ENCODE assay signal across 12 cellular contexts in the genomic region with DNA sequence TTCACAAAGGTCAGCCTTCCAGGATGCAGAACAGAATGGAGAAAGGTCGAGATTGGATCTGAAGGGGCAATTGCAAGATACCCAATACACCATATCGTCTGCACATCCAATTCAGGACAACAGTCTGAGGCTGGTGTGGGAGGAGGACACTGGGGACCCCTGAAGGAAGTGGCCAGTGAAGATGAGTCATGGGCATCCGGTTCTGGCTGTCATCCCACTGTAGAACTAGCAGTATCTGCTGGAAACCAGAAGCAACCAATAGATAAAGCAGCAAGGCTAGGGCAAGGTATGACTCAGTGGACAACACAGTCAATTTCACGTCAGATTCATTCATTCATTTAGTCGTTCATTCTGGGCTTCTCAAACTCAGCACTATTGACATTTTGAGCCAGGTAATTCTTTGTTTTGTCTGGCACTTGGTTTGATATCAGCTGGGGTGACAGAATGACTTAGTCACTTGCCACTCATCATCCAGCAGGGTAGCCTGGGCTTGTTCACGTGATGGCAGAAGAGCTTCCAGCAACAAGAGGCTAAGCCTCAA. TPM values are rescaled to one million over a fixed set of nuclear protein-coding genes. Genes with fewer than 3 reads are reported as not detected.
A peak's percentile ranks its signal among the peaks of the same experiment; 100 is the strongest.
DNase-seq lines count a peak whose midpoint lies in the region; ATAC-seq and TF ChIP-seq lines count a peak whose summit lies in the region.
"Had no signal": no experiment of that assay in that cellular context is flagged by ENCODE, and none has a peak within 500 bp of the region (broad histone marks: within the 10 kb centered on the region; RNA-seq: fewer than 3 reads in every experiment).

No MANE protein-coding gene starts in this region.

- H3K27ac Mint-ChIP-seq in activated T-cell treated with anti-CD3 and anti-CD28 coated beads, Interleukin-2, amount 50 U/mL, for 24 hours: peak overlapping the region; percentile 41
- H3K27ac Mint-ChIP-seq in WTC11: no peak overlapping the region
- H3K27ac Mint-ChIP-seq: activated naive CD4-positive, alpha-beta T cell treated with anti-CD3 and anti-CD28 coated beads, Interleukin-2, amount 50 U/mL, for 24 hours; nephron progenitor cell had no signal

- no peaks in the 10 kb centered on the region for H3K9me3 ChIP-seq in smooth muscle cell (replicated peaks; ENCODE audit: low read depth)

- H3K4me3 Mint-ChIP-seq in activated T-cell treated with anti-CD3 and anti-CD28 coated beads, Interleukin-2, amount 50 U/mL, for 24 hours: no peak overlapping the region
- no peak overlapping the region for H3K4me3 Mint-ChIP-seq in WTC11
- H3K4me3 Mint-ChIP-seq: activated naive CD4-positive, alpha-beta T cell treated with anti-CD3 and anti-CD28 coated beads, Interleukin-2, amount 50 U/mL, for 24 hours; nephron progenitor cell had no signal

- no peak for DNase-seq in activated T-cell treated with anti-CD3 and anti-CD28 coated beads, Interleukin-2, amount 50 U/mL, for 24 hours
- no peak for DNase-seq in activated T-cell treated with anti-CD3 and anti-CD28 coated beads, Interleukin-2, amount 50 U/mL, for 1 hour
- peak; percentile 93 for DNase-seq in NCI-H510A treated with DMSO at 0.1 percent for 48 hours (lab: John Stamatoyannopoulos, UW)
- peak; percentile 86 for DNase-seq in brain microvascular endothelial cell
- DNase-seq in smooth muscle cell (lab: John Stamatoyannopoulos, UW; ENCODE audit: unreplicated experiment): no peak
- no peak for DNase-seq in WTC11 (ENCODE audit: low spot score)
- DNase-seq in NCI-H446 treated with DMSO at 0.1 percent for 48 hours (lab: John Stamatoyannopoulos, UW): no peak
- DNase-seq: NCI-H446, nephron progenitor cell, stomach had no signal

- H3K27ac ChIP-seq in brain microvascular endothelial cell (no peak overlapping the region), smooth muscle cell (ENCODE audit: low read depth) (no peak overlapping the region)
- H3K27ac ChIP-seq: stomach had no signal

- no peaks in the 10 kb centered on the region for H3K36me3 ChIP-seq in brain microvascular endothelial cell (replicated peaks)
- H3K36me3 ChIP-seq in smooth muscle cell (ENCODE audit: low read depth): no peaks in the 10 kb centered on the region
- H3K36me3 ChIP-seq: stomach had no signal

- H3K27me3 Mint-ChIP-seq in activated T-cell treated with anti-CD3 and anti-CD28 coated beads, Interleukin-2, amount 50 U/mL, for 24 hours: no peaks in the 10 kb centered on the region
- H3K27me3 Mint-ChIP-seq in WTC11 (ENCODE audit: low read depth): no peaks in the 10 kb centered on the region
- H3K27me3 Mint-ChIP-seq: activated naive CD4-positive, alpha-beta T cell treated with anti-CD3 and anti-CD28 coated beads, Interleukin-2, amount 50 U/mL, for 24 hours had no signal

- H3K27me3 ChIP-seq in brain microvascular endothelial cell (replicated peaks) (no peaks in the 10 kb centered on the region), smooth muscle cell (ENCODE audit: low read depth) (no peaks in the 10 kb centered on the region)
- H3K27me3 ChIP-seq: stomach had no signal

- no peak overlapping the region for H3K9ac ChIP-seq in smooth muscle cell (ENCODE audit: low read depth)

- H3F3A ChIP-seq in smooth muscle cell (ENCODE audit: low read depth): no peaks in the 10 kb centered on the region

- H3K4me1 Mint-ChIP-seq in activated T-cell treated with anti-CD3 and anti-CD28 coated beads, Interleukin-2, amount 50 U/mL, for 24 hours (ENCODE audit: low read depth): peaks cover 46% of the 10 kb centered on the region
- peaks cover 5% of the 10 kb centered on the region for H3K4me1 Mint-ChIP-seq in WTC11

- CTCF ChIA-PET in WTC11 (lab: Charles Lee): no interaction called here

- ATAC-seq in WTC11: no peak
- no peak for ATAC-seq in HG03025 (IDR thresholded peaks at IDR 0.05; ENCODE audit: low FRiP score, unreplicated experiment)

- H3K36me3 Mint-ChIP-seq in activated T-cell treated with anti-CD3 and anti-CD28 coated beads, Interleukin-2, amount 50 U/mL, for 24 hours (ENCODE audit: low read depth): no peaks in the 10 kb centered on the region
- no peaks in the 10 kb centered on the region for H3K36me3 Mint-ChIP-seq in WTC11
- H3K36me3 Mint-ChIP-seq: activated naive CD4-positive, alpha-beta T cell treated with anti-CD3 and anti-CD28 coated beads, Interleukin-2, amount 50 U/mL, for 24 hours had no signal

- TF ChIP-seq CTCF in brain microvascular endothelial cell (IDR thresholded peaks at IDR 0.05; ENCODE audit: low read depth, low read length, missing control alignments): no peak
- no peak for TF ChIP-seq CTCF in smooth muscle cell (IDR thresholded peaks at IDR 0.05; ENCODE audit: borderline replicate concordance, insufficient read depth, poor library complexity, severe bottlenecking)
- no peak for TF ChIP-seq CTCF in WTC11 (IDR thresholded peaks at IDR 0.05)

- H3K4me3 ChIP-seq in brain microvascular endothelial cell (ENCODE audit: low read depth, low read length): no peak overlapping the region
- H3K4me3 ChIP-seq in smooth muscle cell: no peak overlapping the region
- H3K4me3 ChIP-seq: stomach had no signal

- peak overlapping the region; percentile 35 for H3K4me2 ChIP-seq in smooth muscle cell

- 60% methylated on average over 6 of the region's 6 CpGs for WGBS in smooth muscle cell (ENCODE audit: low lambda C conversion rate)

- no peak overlapping the region for H2AFZ ChIP-seq in smooth muscle cell (ENCODE audit: low read depth)

- POLR2A ChIA-PET in WTC11 (lab: Charles Lee): no interaction called here

- no peaks in the 10 kb centered on the region for H3K79me2 ChIP-seq in smooth muscle cell (ENCODE audit: low read depth)

- H3K4me1 ChIP-seq in smooth muscle cell (ENCODE audit: low read depth): no peaks in the 10 kb centered on the region

- H4K20me1 ChIP-seq in smooth muscle cell (ENCODE audit: low read depth): no peaks in the 10 kb centered on the region

- in situ Hi-C loops in brain microvascular endothelial cell (cut with HindIII; ENCODE audit: low pct_ligation_motif_present, low sequenced_read_pairs): no loop called here

- H3K9me3 Mint-ChIP-seq in activated T-cell treated with anti-CD3 and anti-CD28 coated beads, Interleukin-2, amount 50 U/mL, for 24 hours: no peaks in the 10 kb centered on the region
- peaks cover 6% of the 10 kb centered on the region; the same call in 1 of the 2 replicates for H3K9me3 Mint-ChIP-seq in WTC11
- H3K9me3 Mint-ChIP-seq: activated naive CD4-positive, alpha-beta T cell treated with anti-CD3 and anti-CD28 coated beads, Interleukin-2, amount 50 U/mL, for 24 hours had no signal

TF ChIP-seq in WTC11, 78 proteins besides CTCF, POLR2A, EP300 and RAD21 (continues in another document):
- TF ChIP-seq, protein P1, sequence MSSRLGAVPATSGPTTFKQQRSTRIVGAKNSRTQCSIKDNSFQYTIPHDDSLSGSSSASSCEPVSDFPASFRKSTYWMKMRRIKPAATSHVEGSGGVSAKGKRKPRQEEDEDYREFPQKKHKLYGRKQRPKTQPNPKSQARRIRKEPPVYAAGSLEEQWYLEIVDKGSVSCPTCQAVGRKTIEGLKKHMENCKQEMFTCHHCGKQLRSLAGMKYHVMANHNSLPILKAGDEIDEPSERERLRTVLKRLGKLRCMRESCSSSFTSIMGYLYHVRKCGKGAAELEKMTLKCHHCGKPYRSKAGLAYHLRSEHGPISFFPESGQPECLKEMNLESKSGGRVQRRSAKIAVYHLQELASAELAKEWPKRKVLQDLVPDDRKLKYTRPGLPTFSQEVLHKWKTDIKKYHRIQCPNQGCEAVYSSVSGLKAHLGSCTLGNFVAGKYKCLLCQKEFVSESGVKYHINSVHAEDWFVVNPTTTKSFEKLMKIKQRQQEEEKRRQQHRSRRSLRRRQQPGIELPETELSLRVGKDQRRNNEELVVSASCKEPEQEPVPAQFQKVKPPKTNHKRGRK (CRISPR knock-in tag; IDR thresholded peaks at IDR 0.05; ENCODE audit: borderline replicate concordance): no peak
- TF ChIP-seq, protein P2, sequence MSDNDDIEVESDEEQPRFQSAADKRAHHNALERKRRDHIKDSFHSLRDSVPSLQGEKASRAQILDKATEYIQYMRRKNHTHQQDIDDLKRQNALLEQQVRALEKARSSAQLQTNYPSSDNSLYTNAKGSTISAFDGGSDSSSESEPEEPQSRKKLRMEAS (CRISPR knock-in tag; IDR thresholded peaks at IDR 0.05): no peak
- TF ChIP-seq ESRRA (CRISPR knock-in tag; IDR thresholded peaks at IDR 0.05; ENCODE audit: borderline replicate concordance): no peak
- no peak for TF ChIP-seq SMAD3 (CRISPR knock-in tag; IDR thresholded peaks at IDR 0.05; ENCODE audit: borderline replicate concordance)
- TF ChIP-seq ZNF416 (CRISPR knock-in tag; IDR thresholded peaks at IDR 0.05): no peak
- TF ChIP-seq JAZF1 (CRISPR knock-in tag; IDR thresholded peaks at IDR 0.05): no peak
- TF ChIP-seq JUN (CRISPR knock-in tag; IDR thresholded peaks at IDR 0.05): no peak
- TF ChIP-seq, protein P3, sequence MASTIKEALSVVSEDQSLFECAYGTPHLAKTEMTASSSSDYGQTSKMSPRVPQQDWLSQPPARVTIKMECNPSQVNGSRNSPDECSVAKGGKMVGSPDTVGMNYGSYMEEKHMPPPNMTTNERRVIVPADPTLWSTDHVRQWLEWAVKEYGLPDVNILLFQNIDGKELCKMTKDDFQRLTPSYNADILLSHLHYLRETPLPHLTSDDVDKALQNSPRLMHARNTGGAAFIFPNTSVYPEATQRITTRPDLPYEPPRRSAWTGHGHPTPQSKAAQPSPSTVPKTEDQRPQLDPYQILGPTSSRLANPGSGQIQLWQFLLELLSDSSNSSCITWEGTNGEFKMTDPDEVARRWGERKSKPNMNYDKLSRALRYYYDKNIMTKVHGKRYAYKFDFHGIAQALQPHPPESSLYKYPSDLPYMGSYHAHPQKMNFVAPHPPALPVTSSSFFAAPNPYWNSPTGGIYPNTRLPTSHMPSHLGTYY (CRISPR knock-in tag; IDR thresholded peaks at IDR 0.05): no peak
- TF ChIP-seq, protein P4, sequence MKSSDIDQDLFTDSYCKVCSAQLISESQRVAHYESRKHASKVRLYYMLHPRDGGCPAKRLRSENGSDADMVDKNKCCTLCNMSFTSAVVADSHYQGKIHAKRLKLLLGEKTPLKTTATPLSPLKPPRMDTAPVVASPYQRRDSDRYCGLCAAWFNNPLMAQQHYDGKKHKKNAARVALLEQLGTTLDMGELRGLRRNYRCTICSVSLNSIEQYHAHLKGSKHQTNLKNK (CRISPR knock-in tag; IDR thresholded peaks at IDR 0.05): no peak
- TF ChIP-seq, protein P5, sequence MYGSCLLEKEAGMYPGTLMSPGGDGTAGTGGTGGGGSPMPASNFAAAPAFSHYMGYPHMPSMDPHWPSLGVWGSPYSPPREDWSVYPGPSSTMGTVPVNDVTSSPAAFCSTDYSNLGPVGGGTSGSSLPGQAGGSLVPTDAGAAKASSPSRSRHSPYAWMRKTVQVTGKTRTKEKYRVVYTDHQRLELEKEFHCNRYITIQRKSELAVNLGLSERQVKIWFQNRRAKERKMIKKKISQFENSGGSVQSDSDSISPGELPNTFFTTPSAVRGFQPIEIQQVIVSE (CRISPR knock-in tag; IDR thresholded peaks at IDR 0.05; ENCODE audit: borderline replicate concordance): no peak
- no peak for TF ChIP-seq CREB1 (CRISPR knock-in tag; IDR thresholded peaks at IDR 0.05)
- no peak for TF ChIP-seq ZNF138 (CRISPR knock-in tag; conservative IDR thresholded peaks at IDR 0.05)
- no peak for TF ChIP-seq NFE2L1 (CRISPR knock-in tag; IDR thresholded peaks at IDR 0.05)
- no peak for TF ChIP-seq ZNF263 (CRISPR knock-in tag; IDR thresholded peaks at IDR 0.05; ENCODE audit: low read depth)

RNA-seq across cellular contexts. Expression of a gene that starts 30.3 kb away (rescaled TPM):
- total RNA-seq in smooth muscle cell (3.3 and 3.9 TPM in 2 replicates), WTC11 (2021) (4.1 to 6.6 TPM (median 4.4 TPM) in 3 replicates)
- 3.7 TPM in 2 replicates for polyA plus RNA-seq in smooth muscle cell

Comparison
In these comparisons a context has a peak if more than half of its experiments do, and no peak if none do; other contexts are left out.
1. DNase-seq: peak in NCI-H510A treated with DMSO at 0.1 percent for 48 hours (single experiment) and brain microvascular endothelial cell (single experiment); none in activated T-cell treated with anti-CD3 and anti-CD28 coated beads, Interleukin-2, amount 50 U/mL, for 24 hours (single experiment), activated T-cell treated with anti-CD3 and anti-CD28 coated beads, Interleukin-2, amount 50 U/mL, for 1 hour (single experiment), smooth muscle cell (single experiment), WTC11 (single experiment) and NCI-H446 treated with DMSO at 0.1 percent for 48 hours (single experiment).